In genomic region chr15:61743352-61743909, GRCh38 we compare ENCODE assay signal across 17 cellular contexts.
"Had no signal": no experiment of that assay in that cellular context is flagged by ENCODE, and none has a peak within 500 bp of the region (broad histone marks: within the 10 kb centered on the region; RNA-seq: fewer than 3 reads in every experiment).

No MANE protein-coding gene starts in this region.

- H3K4me1 Mint-ChIP-seq: memory B cell, mesothelial cell of epicardium had no signal

- H3K9me3 Mint-ChIP-seq: memory B cell; natural killer cell treated with Interleukin-12 subunit alpha and Interleukin-12 subunit beta and Interleukin-15 and Interleukin-18, amount 100 ng/mL, for 72 hours had no signal

- FAIRE-seq: colon, endothelial cell of umbilical vein had no signal

- H3K4me3 Mint-ChIP-seq: memory B cell; mesothelial cell of epicardium; natural killer cell treated with Interleukin-12 subunit alpha and Interleukin-12 subunit beta and Interleukin-15 and Interleukin-18, amount 100 ng/mL, for 72 hours had no signal

- H3K9me3 ChIP-seq: sigmoid colon, suprapubic skin, tibial nerve, upper lobe of right lung had no signal

- H3K36me3 ChIP-seq: sigmoid colon, suprapubic skin, tibial nerve, upper lobe of right lung had no signal

- H3K9ac ChIP-seq: parathyroid adenoma had no signal

- H3K27me3 ChIP-seq: foreskin keratinocyte, hepatocyte, sigmoid colon, suprapubic skin, tibial nerve, upper lobe of right lung had no signal

- DNase-seq: cerebellar nuclear complex; dermis blood vessel endothelial cell; kidney glomerular epithelial cell; sigmoid colon; stimulated activated naive CD8-positive, alpha-beta T cell treated with anti-CD3 and anti-CD28 coated beads, Interleukin-15, Interleukin-2, amounts not matched to agents 100 U/mL and 50 U/mL, for 24 hours; upper lobe of right lung had no signal

- H3K27ac ChIP-seq: foreskin keratinocyte, hepatocyte, parathyroid adenoma, sigmoid colon, skin epidermis, suprapubic skin, tibial nerve, upper lobe of right lung had no signal

- H3K4me3 ChIP-seq: hepatocyte, sigmoid colon, skin epidermis, suprapubic skin, tibial nerve, upper lobe of right lung had no signal

- H3K27ac Mint-ChIP-seq: memory B cell; mesothelial cell of epicardium; natural killer cell treated with Interleukin-12 subunit alpha and Interleukin-12 subunit beta and Interleukin-15 and Interleukin-18, amount 100 ng/mL, for 72 hours had no signal

- H3K4me1 ChIP-seq: parathyroid adenoma, sigmoid colon, upper lobe of right lung had no signal

- H3K36me3 Mint-ChIP-seq: memory B cell; mesothelial cell of epicardium; natural killer cell treated with Interleukin-12 subunit alpha and Interleukin-12 subunit beta and Interleukin-15 and Interleukin-18, amount 100 ng/mL, for 72 hours had no signal
